Comparison of ENCODE assay signal across 22 cellular contexts in the genomic region with DNA sequence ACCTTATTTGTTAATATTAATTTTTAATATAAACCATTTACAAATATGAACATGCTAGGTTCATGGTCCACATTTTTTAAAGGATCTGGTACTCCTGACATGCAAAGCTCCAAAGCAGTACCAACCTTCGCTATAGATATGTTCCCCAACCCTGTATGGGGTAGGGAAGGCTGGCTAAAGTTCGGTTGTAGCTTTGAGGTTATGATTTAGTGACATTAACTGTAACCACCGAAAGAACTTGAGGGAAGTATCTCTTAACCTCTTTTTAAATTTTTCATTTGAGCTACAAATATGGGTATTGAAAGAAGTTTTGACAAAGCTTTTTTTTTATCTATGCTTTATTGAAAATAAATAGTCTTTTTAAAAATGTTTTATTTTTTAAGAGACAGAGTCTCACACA.
"Had no signal": no experiment of that assay in that cellular context is flagged by ENCODE, and none has a peak within 500 bp of the region (broad histone marks: within the 10 kb centered on the region; RNA-seq: fewer than 3 reads in every experiment).

No MANE protein-coding gene starts in this region.

- ATAC-seq: esophagus mucosa; gastrocnemius medialis; left ventricle myocardium superior; lower lobe of right lung; naive thymus-derived CD8-positive, alpha-beta T cell; stimulated activated effector memory CD8-positive, alpha-beta T cell treated with anti-CD3 and anti-CD28 coated beads, Interleukin-12 subunit alpha, Interleukin-12 subunit beta, amount 100 ng/mL, for 72 hours; stimulated activated naive CD8-positive, alpha-beta T cell treated with anti-CD3 and anti-CD28 coated beads, Interleukin-15, Interleukin-2, amounts not matched to agents 100 U/mL and 50 U/mL, for 24 hours had no signal

- H3K4me3 ChIP-seq: gastrocnemius medialis, lower lobe of right lung, prostate gland, right atrium auricular region, sigmoid colon, testis, tibial artery had no signal

- H3K27me3 ChIP-seq: gastrocnemius medialis, right atrium auricular region, sigmoid colon, testis, tibial artery had no signal

- H3K36me3 ChIP-seq: gastrocnemius medialis, lower lobe of right lung, prostate gland, right atrium auricular region, sigmoid colon, tibial artery had no signal

- H3K27ac ChIP-seq: epithelial cell of prostate, gastrocnemius medialis, lower lobe of right lung, prostate gland, right atrium auricular region, sigmoid colon, testis, tibial artery had no signal

- H3K4me1 ChIP-seq: gastrocnemius medialis, lower lobe of right lung, prostate gland, testis, tibial artery had no signal

- DNase-seq: effector CD8-positive, alpha-beta T cell; endodermal cell; foreskin fibroblast; gastrocnemius medialis; head of caudate nucleus; left ventricle myocardium superior; lower lobe of right lung; naive thymus-derived CD8-positive, alpha-beta T cell; nephron progenitor cell; nucleus accumbens; sigmoid colon; stimulated activated CD4-positive, alpha-beta T cell treated with anti-CD3 and anti-CD28 coated beads, Interleukin-2, amount 100 ng/mL, for 24 hours; stimulated activated CD4-positive, alpha-beta T cell treated with anti-CD3 and anti-CD28 coated beads, Interleukin-4, amount 100 ng/mL, for 24 hours; stimulated activated naive CD8-positive, alpha-beta T cell treated with anti-CD3 and anti-CD28 coated beads, Interleukin-15, Interleukin-2, amounts not matched to agents 100 U/mL and 50 U/mL, for 24 hours; substantia nigra; testis; tibial artery had no signal
